ENCODE assay signal across 13 cellular contexts in the genomic region with DNA sequence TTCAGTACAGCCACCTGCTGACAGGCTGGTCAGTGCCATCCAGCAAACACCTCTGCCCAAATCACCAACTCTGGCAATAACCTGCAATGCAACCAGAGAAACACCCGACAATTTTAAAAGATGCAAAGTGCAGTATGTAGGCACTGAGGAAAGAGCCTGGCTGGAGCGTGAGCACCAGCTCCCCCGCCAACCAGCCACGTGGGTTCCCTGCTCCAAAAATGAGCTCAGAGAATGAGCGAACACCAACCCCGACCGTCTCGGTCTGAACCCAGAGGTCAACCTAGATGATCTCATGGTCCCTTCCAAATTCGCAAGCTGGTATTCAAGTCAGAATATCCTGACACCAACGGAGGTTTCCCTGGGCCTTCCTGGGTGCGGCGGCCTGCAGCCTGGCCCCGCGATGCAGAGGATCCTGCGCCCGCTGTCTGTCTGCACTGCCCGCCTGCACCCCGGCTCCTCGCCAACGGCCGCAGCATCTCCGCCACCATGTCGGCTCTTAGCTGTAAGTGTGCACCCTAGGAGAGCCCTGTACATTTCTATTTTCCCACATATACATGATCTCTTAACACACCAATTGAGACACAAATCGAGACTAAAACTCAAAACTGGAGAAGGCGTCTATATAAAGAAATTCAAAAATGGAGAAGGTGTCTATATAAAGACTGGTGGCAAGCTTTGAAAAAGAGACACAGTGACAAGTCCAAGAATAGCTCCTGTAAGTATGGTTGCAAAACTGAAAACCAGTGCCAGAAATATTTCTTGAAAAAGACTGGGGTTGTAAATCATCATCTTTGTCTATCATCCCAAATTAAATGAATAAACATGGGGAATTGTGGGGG.
"Had no signal": no experiment of that assay in that cellular context is flagged by ENCODE, and none has a peak within 500 bp of the region (broad histone marks: within the 10 kb centered on the region; RNA-seq: fewer than 3 reads in every experiment).

No MANE protein-coding gene starts in this region.

- H3K4me1 Mint-ChIP-seq: activated CD4-positive, alpha-beta T cell treated with anti-CD3 and anti-CD28 coated beads, Interleukin-2, amount 10 ng/mL, durations not matched to agents 7 days and 5 days had no signal

- H3K27ac Mint-ChIP-seq: activated CD4-positive, alpha-beta T cell treated with anti-CD3 and anti-CD28 coated beads, Interleukin-2, amount 10 ng/mL, durations not matched to agents 7 days and 5 days; activated naive CD8-positive, alpha-beta T cell treated with anti-CD3 and anti-CD28 coated beads, Interleukin-2, amount 10 ng/mL, durations not matched to agents 7 days and 5 days; activated T-helper 1 cell treated with anti-CD3 and anti-CD28 coated beads, Interleukin-12 subunit alpha, Interleukin-12 subunit beta, Interleukin-2, Interleukin-4 antibody, amounts not matched to agents 30 ng/mL and 10 ng/mL and 1 ng/mL, durations not matched to agents 14 hours and 24 hours and 36 hours; T-helper 2 cell treated with Interferon-gamma antibody and Interleukin-4, amounts not matched to agents 5 μg/mL and 100 μg/mL, for 36 hours; type B pancreatic cell had no signal

- H3K27me3 Mint-ChIP-seq: activated CD4-positive, alpha-beta T cell treated with anti-CD3 and anti-CD28 coated beads, Interleukin-2, amount 10 ng/mL, durations not matched to agents 7 days and 5 days; activated naive CD8-positive, alpha-beta T cell treated with anti-CD3 and anti-CD28 coated beads, Interleukin-2, amount 10 ng/mL, durations not matched to agents 7 days and 5 days; naive thymus-derived CD4-positive, alpha-beta T cell; type B pancreatic cell had no signal

- DNase-seq: activated CD4-positive, alpha-beta T cell treated with anti-CD3 and anti-CD28 coated beads, Interleukin-2, amount 10 ng/mL, durations not matched to agents 7 days and 5 days; activated CD8-positive, alpha-beta memory T cell treated with anti-CD3 and anti-CD28 coated beads for 24 hours; activated naive CD8-positive, alpha-beta T cell treated with anti-CD3 and anti-CD28 coated beads, Interleukin-2, amount 10 ng/mL, durations not matched to agents 7 days and 5 days; naive thymus-derived CD4-positive, alpha-beta T cell; retina; small intestine; stimulated activated CD4-positive, alpha-beta T cell treated with anti-CD3 and anti-CD28 coated beads, Interleukin-4, amount 100 ng/mL, for 24 hours; stimulated activated naive CD4-positive, alpha-beta T cell treated with Interleukin-2 at 50 U/mL for 16 hours; substantia nigra had no signal

- H3K4me3 Mint-ChIP-seq: activated CD4-positive, alpha-beta T cell treated with anti-CD3 and anti-CD28 coated beads, Interleukin-2, amount 10 ng/mL, durations not matched to agents 7 days and 5 days; activated naive CD8-positive, alpha-beta T cell treated with anti-CD3 and anti-CD28 coated beads, Interleukin-2, amount 10 ng/mL, durations not matched to agents 7 days and 5 days; activated T-helper 1 cell treated with anti-CD3 and anti-CD28 coated beads, Interleukin-12 subunit alpha, Interleukin-12 subunit beta, Interleukin-2, Interleukin-4 antibody, amounts not matched to agents 30 ng/mL and 10 ng/mL and 1 ng/mL, durations not matched to agents 14 hours and 24 hours and 36 hours; naive thymus-derived CD4-positive, alpha-beta T cell; T-helper 2 cell treated with Interferon-gamma antibody and Interleukin-4, amounts not matched to agents 5 μg/mL and 100 μg/mL, for 36 hours; type B pancreatic cell had no signal

- ATAC-seq: left lobe of liver had no signal

- H3K9me3 Mint-ChIP-seq: activated CD4-positive, alpha-beta T cell treated with anti-CD3 and anti-CD28 coated beads, Interleukin-2, amount 10 ng/mL, durations not matched to agents 7 days and 5 days; activated naive CD8-positive, alpha-beta T cell treated with anti-CD3 and anti-CD28 coated beads, Interleukin-2, amount 10 ng/mL, durations not matched to agents 7 days and 5 days; activated T-helper 1 cell treated with anti-CD3 and anti-CD28 coated beads, Interleukin-12 subunit alpha, Interleukin-12 subunit beta, Interleukin-2, Interleukin-4 antibody, amounts not matched to agents 30 ng/mL and 10 ng/mL and 1 ng/mL, durations not matched to agents 14 hours and 24 hours and 36 hours; T-helper 2 cell treated with Interferon-gamma antibody and Interleukin-4, amounts not matched to agents 5 μg/mL and 100 μg/mL, for 36 hours; type B pancreatic cell had no signal
